8 cellular contexts compared by ENCODE assay signal in genomic region chr10:73251683-73252444, GRCh38. TPM values are rescaled to one million over a fixed set of nuclear protein-coding genes. Genes with fewer than 3 reads are reported as not detected.
DNase-seq lines count a peak whose midpoint lies in the region; ATAC-seq and TF ChIP-seq lines count a peak whose summit lies in the region.

No MANE protein-coding gene starts in this region.

- peak overlapping the region; percentile 98 for H3K9ac ChIP-seq in GM23248

- TF ChIP-seq CTCF in CD8-positive, alpha-beta T cell (IDR thresholded peaks at IDR 0.05): no peak
- TF ChIP-seq CTCF in RWPE1 (conservative IDR thresholded peaks at IDR 0.05; ENCODE audit: low read depth): no peak

- intact Hi-C loops in CD8-positive, alpha-beta T cell (cut with DNase I, micrococcal nuclease): loop anchor here (1.0 to 10.0 kb wide), 10 partner anchors 106 to 1983 kb away; partner anchors contain the start of genes CFAP70 (in 2 of the 2), COMTD1 (in 1 of the 2) and MCU (in 1 of the 2)

- peak overlapping the region; percentile 96 for H3K4me3 ChIP-seq in CD8-positive, alpha-beta T cell (ENCODE audit: low read depth, low read length)
- H3K4me3 ChIP-seq in GM23248 (peak overlapping the region; percentile 96), muscle layer of duodenum (ENCODE audit: low read depth in 1 of 2, low read length in 2 of 2) (peak overlapping the region; percentile 85 to 99)
- H3K4me3 ChIP-seq in effector memory CD4-positive, alpha-beta T cell (ENCODE audit: insufficient read depth, low read depth, low read length, poor library complexity, severe bottlenecking): peak overlapping the region; percentile 97

- H3K36me3 ChIP-seq in CD8-positive, alpha-beta T cell (ENCODE audit: insufficient read depth, low read length): no peaks in the 10 kb centered on the region
- H3K36me3 ChIP-seq in GM23248 (ENCODE audit: low read depth): no peaks in the 10 kb centered on the region; the same call in 1 of the 2 replicates
- peaks cover 4% of the 10 kb centered on the region for H3K36me3 ChIP-seq in effector memory CD4-positive, alpha-beta T cell (ENCODE audit: control insufficient read depth, insufficient read depth, low read length)
- H3K36me3 ChIP-seq in muscle layer of duodenum (ENCODE audit: control insufficient read depth in 1 of 2, insufficient read depth in 2 of 2, low read length in 2 of 2): peaks cover 7 to 12% of the 10 kb centered on the region in 2 donors

- H3K9me3 ChIP-seq in CD8-positive, alpha-beta T cell (ENCODE audit: low read length): no peaks in the 10 kb centered on the region
- H3K9me3 ChIP-seq in GM23248 (ENCODE audit: low read depth) (no peaks in the 10 kb centered on the region), muscle layer of duodenum (ENCODE audit: control insufficient read depth in 1 of 2, low read length in 2 of 2) (no peaks in the 10 kb centered on the region)
- H3K9me3 ChIP-seq in effector memory CD4-positive, alpha-beta T cell (ENCODE audit: control insufficient read depth, low read length): no peaks in the 10 kb centered on the region

- in situ Hi-C loops in GM23248 (cut with MboI): no loop called here

- CTCF ChIA-PET in CD8-positive, alpha-beta T cell (lab: Charles Lee): interaction anchor here (1.0 to 1.1 kb wide), 2 partner anchors 77 to 153 kb away, joined by 3 read pairs; no protein-coding TSS in a partner anchor
- CTCF ChIA-PET in RWPE1 (lab: Yijun Ruan, JAX): interaction anchor here (0.6 kb wide), 1 partner anchor 41 kb away, joined by 3 read pairs; no protein-coding TSS in a partner anchor

- no peaks in the 10 kb centered on the region for H3K9me2 ChIP-seq in GM23248 (ENCODE audit: insufficient read depth)

- peak overlapping the region; percentile 99 for H3K4me2 ChIP-seq in GM23248 (ENCODE audit: unreplicated experiment)

- peak overlapping the region; percentile 99 for H3K4me3 Mint-ChIP-seq in CD8-positive, alpha-beta T cell

- H3K9me3 Mint-ChIP-seq in CD8-positive, alpha-beta T cell: no peaks in the 10 kb centered on the region

- POLR2A ChIA-PET in CD8-positive, alpha-beta T cell (lab: Charles Lee): interaction anchor here (0.8 to 1.3 kb wide), 5 partner anchors 13 to 1036 kb away, joined by 3 read pairs; partner anchors contain the start of genes ANAPC16, ASCC1 and P4HA1
- POLR2A ChIA-PET in RWPE1 (lab: Yijun Ruan, JAX; ENCODE audit: low non-redundant PET): interaction anchor here (0.6 kb wide), 1 partner anchor 16 kb away, joined by 3 read pairs; no protein-coding TSS in a partner anchor

- H4K20me1 ChIP-seq in GM23248 (ENCODE audit: insufficient read depth): no peaks in the 10 kb centered on the region

- peak overlapping the region; percentile 88 for H2AFZ ChIP-seq in GM23248

- 7% methylated on average over 22 to 23 of the region's 23 CpGs for WGBS in GM23248 (ENCODE audit: low coverage in 1 of 2, low lambda C conversion rate in 2 of 2, missing lambda C conversion rate in 2 of 2), 2 experiments

- peaks cover 38% of the 10 kb centered on the region for H3K36me3 Mint-ChIP-seq in CD8-positive, alpha-beta T cell

- H3K27me3 ChIP-seq in CD8-positive, alpha-beta T cell (ENCODE audit: insufficient read depth, low read length): no peaks in the 10 kb centered on the region
- H3K27me3 ChIP-seq in GM23248 (replicated peaks; ENCODE audit: insufficient read depth): no peaks in the 10 kb centered on the region
- no peaks in the 10 kb centered on the region for H3K27me3 ChIP-seq in effector memory CD4-positive, alpha-beta T cell (replicated peaks; ENCODE audit: control insufficient read depth, insufficient read depth, low read length, poor library complexity, severe bottlenecking)
- no peaks in the 10 kb centered on the region for H3K27me3 ChIP-seq in muscle layer of duodenum (ENCODE audit: low read depth, low read length)

- peaks cover 68% of the 10 kb centered on the region for H3K79me2 ChIP-seq in GM23248 (ENCODE audit: insufficient read depth)

- peaks cover 12% of the 10 kb centered on the region; the same call in 1 of the 2 replicates for H3F3A ChIP-seq in GM23248 (ENCODE audit: insufficient read depth)

- peak overlapping the region; percentile 96 for H3K27ac Mint-ChIP-seq in CD8-positive, alpha-beta T cell

- no peaks in the 10 kb centered on the region for H3K27me3 Mint-ChIP-seq in CD8-positive, alpha-beta T cell (ENCODE audit: low read depth)

- no peak for DNase-seq in CD8-positive, alpha-beta T cell
- DNase-seq in GM23248 (peak; percentile 95), RWPE1 (ENCODE audit: low spot score) (no peak), NCI-H1417 (lab: John Stamatoyannopoulos, UW) (no peak), NCI-H69 (lab: John Stamatoyannopoulos, UW) (no peak), ureter (ENCODE audit: low spot score) (no peak)
- DNase-seq in effector memory CD4-positive, alpha-beta T cell: no peak

- peak overlapping the region; percentile 80 for H3K27ac ChIP-seq in CD8-positive, alpha-beta T cell (ENCODE audit: low read depth, low read length)
- H3K27ac ChIP-seq in GM23248: peak overlapping the region; percentile 89
- peak overlapping the region; percentile 91 for H3K27ac ChIP-seq in RWPE1
- peak overlapping the region; percentile 85 for H3K27ac ChIP-seq in effector memory CD4-positive, alpha-beta T cell (ENCODE audit: insufficient read depth, low read length, poor library complexity, severe bottlenecking)
- H3K27ac ChIP-seq in muscle layer of duodenum (ENCODE audit: low read length): peak overlapping the region; percentile 98

- ATAC-seq in CD8-positive, alpha-beta T cell: no peak

- peaks cover 22% of the 10 kb centered on the region for H3K4me1 ChIP-seq in CD8-positive, alpha-beta T cell (ENCODE audit: insufficient read depth, low read length)
- H3K4me1 ChIP-seq in GM23248 (ENCODE audit: insufficient read depth) (peaks cover 18% of the 10 kb centered on the region; the same call in 1 of the 2 replicates), muscle layer of duodenum (ENCODE audit: control insufficient read depth in 1 of 2, insufficient read depth in 2 of 2, low read length in 2 of 2) (peaks cover 10 to 30% of the 10 kb centered on the region in 2 donors)
- peaks cover 9% of the 10 kb centered on the region for H3K4me1 ChIP-seq in effector memory CD4-positive, alpha-beta T cell (ENCODE audit: control insufficient read depth, insufficient read depth, low read length, poor library complexity, severe bottlenecking)

- peaks cover 51% of the 10 kb centered on the region for H3K4me1 Mint-ChIP-seq in CD8-positive, alpha-beta T cell (ENCODE audit: low read depth)

RNA-seq across cellular contexts. Expression of gene MRPS16, which starts 0.6 kb away (rescaled TPM):
- 10 to 100 TPM; 23.6 to 28.7 TPM for total RNA-seq in CD8-positive, alpha-beta T cell
- total RNA-seq in GM23248 (2014; rRNA removed; shearing (Covaris generic)): 57.2 and 57.8 TPM in 2 replicates
- 109 and 110 TPM in 2 replicates for polyA plus RNA-seq in GM23248 (2016; fragmentation: Nextera tagmentation; extraction: Ambion mirVana)
- 84.2 TPM for total RNA-seq in ureter

RNA-seq across cellular contexts. Expression of gene DNAJC9, which starts 4.8 kb away (rescaled TPM):
- total RNA-seq in CD8-positive, alpha-beta T cell: 10 to 100 TPM; 17.6 to 18.4 TPM
- 19.8 and 20.9 TPM in 2 replicates for total RNA-seq in GM23248 (2014; rRNA removed; shearing (Covaris generic))
- 20.7 and 21.1 TPM in 2 replicates for polyA plus RNA-seq in GM23248 (2016; fragmentation: Nextera tagmentation; extraction: Ambion mirVana)
- total RNA-seq in ureter: 17.2 TPM
